Comparison of ENCODE assay signal across 1 cellular context in genomic region chr19:35716735-35716984, GRCh38.
TF ChIP-seq lines count a peak whose summit lies in the region.

No MANE protein-coding gene starts in this region.

TF ChIP-seq in K562, 482 proteins besides CTCF, POLR2A, EP300 and RAD21 (continued from another document and continues in another):
- TF ChIP-seq BMI1 (IDR thresholded peaks at IDR 0.05; ENCODE audit: low read length) (no peak), PHB2 (IDR thresholded peaks at IDR 0.05; ENCODE audit: low read depth) (no peak), ZNF124 (CRISPR knock-in tag; IDR thresholded peaks at IDR 0.05) (no peak), SRSF3 (IDR thresholded peaks at IDR 0.05; ENCODE audit: insufficient read depth, low read length) (no peak), TCF7 (IDR thresholded peaks at IDR 0.05; ENCODE audit: borderline replicate concordance) (peak; percentile 26; the same call in 1 of the 2 replicates), MAFG (tag; conservative IDR thresholded peaks at IDR 0.05) (no peak), CREM (IDR thresholded peaks at IDR 0.05; ENCODE audit: low read depth) (no peak), POLR2AphosphoS5 (IDR thresholded peaks at IDR 0.05; ENCODE audit: control insufficient read depth, insufficient read depth, low read depth, low read length) (no peak), CBFB (CRISPR knock-in tag; IDR thresholded peaks at IDR 0.05) (no peak), E2F4 (CRISPR knock-in tag; IDR thresholded peaks at IDR 0.05; ENCODE audit: low read depth) (no peak), NCOA4 (IDR thresholded peaks at IDR 0.05; ENCODE audit: partially characterized antibody) (no peak), RUNX1 (IDR thresholded peaks at IDR 0.05; ENCODE audit: low read depth) (no peak), ATF1 (CRISPR knock-in tag; IDR thresholded peaks at IDR 0.05) (no peak), ATF1 (tag; IDR thresholded peaks at IDR 0.05) (no peak), TBP (optimal IDR thresholded peaks at IDR 0.05; ENCODE audit: low read depth, low read length) (no peak), NFIC (IDR thresholded peaks at IDR 0.05) (no peak), DPF2 (IDR thresholded peaks at IDR 0.05) (no peak), ZFP36 (IDR thresholded peaks at IDR 0.05; ENCODE audit: low read depth, low read length, partially characterized antibody) (no peak), SP2 (IDR thresholded peaks at IDR 0.05; ENCODE audit: extremely low read depth, low read depth, low read length, poor library complexity, severe bottlenecking) (no peak), ZKSCAN8 (CRISPR knock-in tag; IDR thresholded peaks at IDR 0.05) (no peak; the same call in 1 of the 2 replicates), MBD1 (CRISPR knock-in tag; IDR thresholded peaks at IDR 0.05) (no peak), GTF2B (IDR thresholded peaks at IDR 0.05; ENCODE audit: extremely low read depth, insufficient read length) (no peak), FOXA3 (CRISPR knock-in tag; conservative IDR thresholded peaks at IDR 0.05 in 1 of 2, IDR thresholded peaks at IDR 0.05 in 1 of 2) (no peak), ZNF253 (CRISPR knock-in tag; conservative IDR thresholded peaks at IDR 0.05) (no peak), ZFX (CRISPR knock-in tag; IDR thresholded peaks at IDR 0.05) (peak; percentile 88), FOXA1 (IDR thresholded peaks at IDR 0.05; ENCODE audit: borderline replicate concordance) (no peak), FOXP1 (CRISPR knock-in tag; IDR thresholded peaks at IDR 0.05) (no peak), HNRNPH1 (optimal IDR thresholded peaks at IDR 0.05; ENCODE audit: low read depth, low read length) (no peak), PTBP1 (IDR thresholded peaks at IDR 0.05; ENCODE audit: low read depth, low read length) (0 out of 2 replicates have a peak, but pooled peaks have one; percentile 23), HEY1 (CRISPR knock-in tag; IDR thresholded peaks at IDR 0.05; ENCODE audit: borderline replicate concordance) (no peak), BACH1 (tag; IDR thresholded peaks at IDR 0.05) (no peak), MLX (CRISPR knock-in tag; conservative IDR thresholded peaks at IDR 0.05) (no peak), ZNF77 (CRISPR knock-in tag; IDR thresholded peaks at IDR 0.05) (no peak), HBP1 (CRISPR knock-in tag; IDR thresholded peaks at IDR 0.05) (no peak), CHD4 (IDR thresholded peaks at IDR 0.05; ENCODE audit: insufficient read depth, insufficient replicate concordance, low read depth, low read length, poor library complexity, severe bottlenecking) (no peak), ZNF609 (CRISPR knock-in tag; IDR thresholded peaks at IDR 0.05; ENCODE audit: borderline replicate concordance) (no peak), MXD1 (CRISPR knock-in tag; IDR thresholded peaks at IDR 0.05; ENCODE audit: borderline replicate concordance, poor library complexity, severe bottlenecking) (no peak), HIVEP1 (CRISPR knock-in tag; IDR thresholded peaks at IDR 0.05) (no peak), ZBTB40 (IDR thresholded peaks at IDR 0.05) (no peak; the same call in 1 of the 2 replicates), ZBTB40 (CRISPR knock-in tag; IDR thresholded peaks at IDR 0.05) (no peak), HMBOX1 (IDR thresholded peaks at IDR 0.05) (no peak), SAFB2 (IDR thresholded peaks at IDR 0.05; ENCODE audit: borderline replicate concordance, low read depth, low read length, severe bottlenecking) (no peak), EGR1 (conservative IDR thresholded peaks at IDR 0.05) (no peak)
